1 cellular context compared by ENCODE assay signal in the genomic region with DNA sequence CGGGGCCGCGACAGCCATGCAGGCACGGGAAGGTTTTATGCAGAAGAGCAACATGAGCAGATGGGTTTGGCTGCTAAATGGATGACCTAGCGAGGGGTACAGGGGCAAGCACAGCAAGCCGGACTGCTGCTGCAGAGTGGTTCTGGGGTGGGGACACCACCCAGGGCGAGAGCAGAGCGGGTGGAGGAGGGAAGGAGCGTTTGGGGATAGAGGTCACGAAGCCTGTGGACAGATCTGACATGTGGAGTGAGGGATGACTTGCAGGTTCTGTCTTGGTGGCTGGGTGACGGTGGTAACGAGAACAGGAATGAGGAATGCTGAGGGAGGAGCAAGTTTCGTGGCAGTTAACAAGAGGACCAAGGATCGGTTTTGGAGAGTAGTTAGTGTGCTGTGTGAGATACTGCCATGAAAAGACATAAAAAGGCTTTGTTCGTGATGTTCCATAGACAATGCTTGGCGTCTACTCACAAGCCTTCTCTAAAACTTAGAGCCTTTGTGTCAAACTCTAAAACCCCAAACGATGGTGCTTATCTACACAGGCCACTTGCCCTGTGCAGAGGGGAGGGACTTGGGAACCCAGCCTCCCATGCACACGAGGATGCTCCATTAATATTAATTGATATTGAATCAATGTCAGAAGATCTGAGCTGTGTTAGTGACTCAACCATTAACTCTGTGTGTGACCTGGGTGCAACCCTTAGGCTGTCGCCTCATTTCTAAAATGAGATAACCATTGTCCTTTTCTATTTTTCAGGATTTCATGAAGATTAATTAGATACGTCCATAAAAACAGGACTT.
TF ChIP-seq lines count a peak whose summit lies in the region.

No MANE protein-coding gene starts in this region.

TF ChIP-seq in K562, 482 proteins besides CTCF, POLR2A, EP300 and RAD21 (continued from another document and continues in another):
- peak in 1 of 2 experiments; percentile 38; a peak in 1 of 4 replicates for TF ChIP-seq ZNF318 (IDR thresholded peaks at IDR 0.05; ENCODE audit: borderline replicate concordance in 1 of 2, low read depth in 1 of 2)
- TF ChIP-seq EP400 (IDR thresholded peaks at IDR 0.05): peak; percentile 65
- TF ChIP-seq MECOM (CRISPR knock-in tag; IDR thresholded peaks at IDR 0.05): no peak
- peak; percentile 78 for TF ChIP-seq CBFA2T3 (IDR thresholded peaks at IDR 0.05)
- TF ChIP-seq ETV1 (tag; conservative IDR thresholded peaks at IDR 0.05; ENCODE audit: low read depth): no peak
- TF ChIP-seq, protein P1, sequence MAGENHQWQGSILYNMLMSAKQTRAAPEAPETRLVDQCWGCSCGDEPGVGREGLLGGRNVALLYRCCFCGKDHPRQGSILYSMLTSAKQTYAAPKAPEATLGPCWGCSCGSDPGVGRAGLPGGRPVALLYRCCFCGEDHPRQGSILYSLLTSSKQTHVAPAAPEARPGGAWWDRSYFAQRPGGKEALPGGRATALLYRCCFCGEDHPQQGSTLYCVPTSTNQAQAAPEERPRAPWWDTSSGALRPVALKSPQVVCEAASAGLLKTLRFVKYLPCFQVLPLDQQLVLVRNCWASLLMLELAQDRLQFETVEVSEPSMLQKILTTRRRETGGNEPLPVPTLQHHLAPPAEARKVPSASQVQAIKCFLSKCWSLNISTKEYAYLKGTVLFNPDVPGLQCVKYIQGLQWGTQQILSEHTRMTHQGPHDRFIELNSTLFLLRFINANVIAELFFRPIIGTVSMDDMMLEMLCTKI (IDR thresholded peaks at IDR 0.05; ENCODE audit: partially characterized antibody): no peak
- TF ChIP-seq ZMIZ1 (IDR thresholded peaks at IDR 0.05; ENCODE audit: low read depth in 2 of 2, low read length in 2 of 2): 0 out of 4 replicates have a peak, but pooled peaks of 1 of the 2 experiments have one; percentile 45
- peak in 1 of 2 experiments; percentile 43 for TF ChIP-seq NCOA2 (IDR thresholded peaks at IDR 0.05; ENCODE audit: partially characterized antibody in 2 of 2)
- no peak for TF ChIP-seq FOXK1 (CRISPR knock-in tag; IDR thresholded peaks at IDR 0.05; ENCODE audit: borderline replicate concordance)
- no peak for TF ChIP-seq ZNF146 (CRISPR knock-in tag; IDR thresholded peaks at IDR 0.05; ENCODE audit: unreplicated experiment)
- no peak for TF ChIP-seq ZKSCAN1 (IDR thresholded peaks at IDR 0.05; ENCODE audit: low read depth, low read length)
- TF ChIP-seq PHB (CRISPR knock-in tag; IDR thresholded peaks at IDR 0.05): no peak
- no peak for TF ChIP-seq JUNB (CRISPR knock-in tag; conservative IDR thresholded peaks at IDR 0.05)
- TF ChIP-seq SNRNP70 (optimal IDR thresholded peaks at IDR 0.05; ENCODE audit: low read depth, low read length): no peak
- TF ChIP-seq ATF1 (CRISPR knock-in tag; IDR thresholded peaks at IDR 0.05): no peak
- peak; percentile 75 for TF ChIP-seq ATF1 (tag; IDR thresholded peaks at IDR 0.05)
- no peak for TF ChIP-seq ZFX (CRISPR knock-in tag; IDR thresholded peaks at IDR 0.05)
- peak; percentile 75; the same call in 1 of the 2 replicates for TF ChIP-seq EHMT2 (IDR thresholded peaks at IDR 0.05)
- TF ChIP-seq ZNF133 (CRISPR knock-in tag; IDR thresholded peaks at IDR 0.05): no peak
- TF ChIP-seq YY1 (IDR thresholded peaks at IDR 0.05; ENCODE audit: borderline replicate concordance in 1 of 3, control insufficient read depth in 1 of 3, extremely low read depth in 1 of 3, insufficient read depth in 3 of 3, insufficient read length in 1 of 3, insufficient replicate concordance in 2 of 3, low read depth in 1 of 3, low read length in 2 of 3): peak in 1 of 3 experiments; percentile 14
- no peak for TF ChIP-seq CHCHD3 (CRISPR knock-in tag; IDR thresholded peaks at IDR 0.05)
- TF ChIP-seq ZC3H11A (IDR thresholded peaks at IDR 0.05; ENCODE audit: low read depth, low read length): no peak
- TF ChIP-seq KDM4B (IDR thresholded peaks at IDR 0.05; ENCODE audit: borderline replicate concordance in 2 of 2, low read depth in 1 of 2): no peak
- TF ChIP-seq, protein P2, sequence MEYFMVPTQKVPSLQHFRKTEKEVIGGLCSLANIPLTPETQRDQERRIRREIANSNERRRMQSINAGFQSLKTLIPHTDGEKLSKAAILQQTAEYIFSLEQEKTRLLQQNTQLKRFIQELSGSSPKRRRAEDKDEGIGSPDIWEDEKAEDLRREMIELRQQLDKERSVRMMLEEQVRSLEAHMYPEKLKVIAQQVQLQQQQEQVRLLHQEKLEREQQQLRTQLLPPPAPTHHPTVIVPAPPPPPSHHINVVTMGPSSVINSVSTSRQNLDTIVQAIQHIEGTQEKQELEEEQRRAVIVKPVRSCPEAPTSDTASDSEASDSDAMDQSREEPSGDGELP (CRISPR knock-in tag; IDR thresholded peaks at IDR 0.05; ENCODE audit: borderline replicate concordance): no peak
- TF ChIP-seq NCOA1 (IDR thresholded peaks at IDR 0.05; ENCODE audit: low read depth): peak; percentile 84; the same call in 1 of the 2 replicates
- TF ChIP-seq PCBP1 (IDR thresholded peaks at IDR 0.05; ENCODE audit: low read depth, low read length, poor library complexity, severe bottlenecking): no peak
- peak; percentile 71 for TF ChIP-seq NCOR1 (IDR thresholded peaks at IDR 0.05)
- no peak for TF ChIP-seq DIDO1 (tag; IDR thresholded peaks at IDR 0.05; ENCODE audit: low read depth)
- TF ChIP-seq L3MBTL2 (IDR thresholded peaks at IDR 0.05): peak; percentile 86
- TF ChIP-seq ESRRB (CRISPR knock-in tag; IDR thresholded peaks at IDR 0.05; ENCODE audit: borderline replicate concordance): no peak
- 0 out of 2 replicates have a peak, but pooled peaks have one; percentile 5 for TF ChIP-seq RB1 (IDR thresholded peaks at IDR 0.05; ENCODE audit: low read depth)
- TF ChIP-seq STAG1 (CRISPR knock-in tag; IDR thresholded peaks at IDR 0.05; ENCODE audit: borderline replicate concordance): no peak
- peak; percentile 99 for TF ChIP-seq ZNF316 (IDR thresholded peaks at IDR 0.05)
- no peak for TF ChIP-seq PTBP1 (IDR thresholded peaks at IDR 0.05; ENCODE audit: low read depth, low read length)
- TF ChIP-seq ZNF282 (CRISPR knock-in tag; IDR thresholded peaks at IDR 0.05): no peak
- no peak for TF ChIP-seq POU5F1 (IDR thresholded peaks at IDR 0.05; ENCODE audit: borderline replicate concordance, low read depth, low read length, partially characterized antibody)
- no peak for TF ChIP-seq ZNF644 (tag; IDR thresholded peaks at IDR 0.05; ENCODE audit: low read depth)
- peak; percentile 36; the same call in 1 of the 2 replicates for TF ChIP-seq TOE1 (IDR thresholded peaks at IDR 0.05; ENCODE audit: borderline replicate concordance)
- TF ChIP-seq TOE1 (CRISPR knock-in tag; IDR thresholded peaks at IDR 0.05; ENCODE audit: borderline replicate concordance, low read depth): no peak
- TF ChIP-seq PURB (CRISPR knock-in tag; IDR thresholded peaks at IDR 0.05; ENCODE audit: low read depth): no peak
- TF ChIP-seq LARP7 (IDR thresholded peaks at IDR 0.05): no peak
- TF ChIP-seq, protein P3, sequence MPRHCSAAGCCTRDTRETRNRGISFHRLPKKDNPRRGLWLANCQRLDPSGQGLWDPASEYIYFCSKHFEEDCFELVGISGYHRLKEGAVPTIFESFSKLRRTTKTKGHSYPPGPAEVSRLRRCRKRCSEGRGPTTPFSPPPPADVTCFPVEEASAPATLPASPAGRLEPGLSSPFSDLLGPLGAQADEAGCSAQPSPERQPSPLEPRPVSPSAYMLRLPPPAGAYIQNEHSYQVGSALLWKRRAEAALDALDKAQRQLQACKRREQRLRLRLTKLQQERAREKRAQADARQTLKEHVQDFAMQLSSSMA (CRISPR knock-in tag; IDR thresholded peaks at IDR 0.05): no peak
- TF ChIP-seq ZNF277 (CRISPR knock-in tag; IDR thresholded peaks at IDR 0.05; ENCODE audit: borderline replicate concordance): no peak
- no peak for TF ChIP-seq RFX7 (CRISPR knock-in tag; IDR thresholded peaks at IDR 0.05)
- no peak for TF ChIP-seq SMARCA5 (IDR thresholded peaks at IDR 0.05)
- TF ChIP-seq CBFB (CRISPR knock-in tag; IDR thresholded peaks at IDR 0.05): peak; percentile 56; the same call in 1 of the 2 replicates
- peak; percentile 66 for TF ChIP-seq ATF7 (IDR thresholded peaks at IDR 0.05)
- TF ChIP-seq ZBTB34 (CRISPR knock-in tag; IDR thresholded peaks at IDR 0.05): no peak
